Comparison of ENCODE assay signal across 11 cellular contexts in the genomic region with DNA sequence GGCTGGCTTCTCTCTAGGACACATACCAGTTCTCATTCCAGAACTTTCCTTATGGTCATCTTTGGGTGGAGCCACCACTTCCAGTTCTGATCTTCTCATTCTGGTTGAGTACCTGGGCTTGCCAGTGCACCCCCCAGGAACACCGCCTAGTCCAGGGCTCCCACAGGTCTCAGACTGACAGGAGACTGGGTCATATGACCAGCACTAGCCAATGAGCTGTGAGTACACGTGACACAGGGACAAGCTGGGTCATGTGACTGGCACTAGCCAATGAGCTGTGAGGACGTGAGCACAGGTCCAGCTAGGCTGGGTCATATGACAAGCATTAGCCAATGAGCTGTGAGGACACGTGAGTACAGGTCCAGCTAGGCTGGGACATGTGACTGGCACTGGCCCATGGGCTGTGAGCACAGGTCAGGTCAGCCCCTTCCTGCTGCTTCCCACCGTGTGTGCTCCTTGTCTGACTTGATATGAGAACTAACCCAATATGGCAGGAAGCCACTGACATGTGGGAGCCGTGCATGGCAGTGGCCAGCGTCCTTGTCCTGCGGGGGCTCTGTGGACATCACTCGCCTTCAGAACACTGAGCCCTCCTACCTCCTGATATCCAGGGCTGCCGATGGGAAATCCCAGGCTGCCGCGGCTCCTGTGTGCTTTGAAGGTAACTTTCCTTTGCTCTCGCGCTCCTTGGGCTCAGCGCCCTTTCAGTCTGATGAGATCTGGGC. TPM values are rescaled to one million over a fixed set of nuclear protein-coding genes. Genes with fewer than 3 reads are reported as not detected.
A peak's percentile ranks its signal among the peaks of the same experiment; 100 is the strongest.
DNase-seq lines count a peak whose midpoint lies in the region; ATAC-seq, FAIRE-seq and TF ChIP-seq lines count a peak whose summit lies in the region.
"Had no signal": no experiment of that assay in that cellular context is flagged by ENCODE, and none has a peak within 500 bp of the region (broad histone marks: within the 10 kb centered on the region; RNA-seq: fewer than 3 reads in every experiment).

No MANE protein-coding gene starts in this region.

- no peaks in the 10 kb centered on the region for H3K9me3 Mint-ChIP-seq in activated CD8-positive, alpha-beta memory T cell treated with anti-CD3 and anti-CD28 coated beads, Interleukin-2, amount 10 ng/mL, durations not matched to agents 7 days and 5 days (ENCODE audit: low read depth)
- H3K9me3 Mint-ChIP-seq in effector memory CD8-positive, alpha-beta T cell = no peaks in the 10 kb centered on the region

- no peak overlapping the region for H3K4me3 Mint-ChIP-seq in activated CD8-positive, alpha-beta memory T cell treated with anti-CD3 and anti-CD28 coated beads, Interleukin-2, amount 10 ng/mL, durations not matched to agents 7 days and 5 days
- no peak overlapping the region for H3K4me3 Mint-ChIP-seq in effector memory CD8-positive, alpha-beta T cell

- FAIRE-seq in K562 (lab: Jason Lieb, UNC) = peak; percentile 98
- FAIRE-seq: endothelial cell of umbilical vein had no signal

- TF ChIP-seq POLR2A in K562 (conservative IDR thresholded peaks at IDR 0.05) = peak; percentile 60; the same call in 1 of the 2 replicates
- TF ChIP-seq POLR2A in spleen (IDR thresholded peaks at IDR 0.05) = no peak

- H3K4me3 ChIP-seq in K562 = peak overlapping the region; percentile 35
- no peak overlapping the region for H3K4me3 ChIP-seq in spleen
- H3K4me3 ChIP-seq: upper lobe of left lung had no signal

- in situ Hi-C loops in K562 (cut with MboI) = loop anchor here (5.0 kb wide), 2 partner anchors 225 to 275 kb away; no protein-coding TSS in a partner anchor

- no peak for TF ChIP-seq CTCF in K562 (IDR thresholded peaks at IDR 0.05 in 2 of 3, conservative IDR thresholded peaks at IDR 0.05 in 1 of 3; ENCODE audit: insufficient read depth in 2 of 3, low read depth in 1 of 3, low read length in 3 of 3)
- TF ChIP-seq CTCF in spleen (IDR thresholded peaks at IDR 0.05 in 8 of 11, conservative IDR thresholded peaks at IDR 0.05 in 3 of 11) = no peak

- CTCF ChIA-PET in activated CD8-positive, alpha-beta memory T cell treated with anti-CD3 and anti-CD28 coated beads, Interleukin-2, amount 10 ng/mL, durations not matched to agents 7 days and 5 days (lab: Charles Lee) = interaction anchor here (0.8 kb wide), 1 partner anchor 227 kb away, joined by 3 read pairs; no protein-coding TSS in a partner anchor
- CTCF ChIA-PET in K562 (lab: Yijun Ruan, JAX; ENCODE audit: low intra/inter-chr PET ratio) = no interaction called here

- H3K9ac ChIP-seq in K562 (ENCODE audit: insufficient read depth in 1 of 2, low read depth in 2 of 2, low read length in 2 of 2) = peak overlapping the region; percentile 13 to 18; a peak in 3 of 4 replicates

- H3K36me3 ChIP-seq in K562 (ENCODE audit: control insufficient read depth, insufficient read depth, low read length) = no peaks in the 10 kb centered on the region
- H3K36me3 ChIP-seq in spleen = no peaks in the 10 kb centered on the region
- H3K36me3 ChIP-seq: upper lobe of left lung had no signal

- peak overlapping the region; percentile 71 for H3K4me2 ChIP-seq in K562 (ENCODE audit: insufficient read depth, low read length)

- peak; percentile 45 for ATAC-seq in activated CD8-positive, alpha-beta memory T cell treated with anti-CD3 and anti-CD28 coated beads, Interleukin-2, amount 10 ng/mL, durations not matched to agents 7 days and 5 days
- peak; percentile 98 for ATAC-seq in K562
- no peak for ATAC-seq in HG02588 (IDR thresholded peaks at IDR 0.05; ENCODE audit: unreplicated experiment)
- no peak for ATAC-seq in effector memory CD8-positive, alpha-beta T cell (replicated peaks)

- H4K20me1 ChIP-seq in K562 (replicated peaks; ENCODE audit: control insufficient read depth, insufficient read depth, low read length) = no peaks in the 10 kb centered on the region

- H3K27ac Mint-ChIP-seq in activated CD8-positive, alpha-beta memory T cell treated with anti-CD3 and anti-CD28 coated beads, Interleukin-2, amount 10 ng/mL, durations not matched to agents 7 days and 5 days = no peak overlapping the region
- peak overlapping the region in 1 of 2 donors; percentile 47 for H3K27ac Mint-ChIP-seq in effector memory CD8-positive, alpha-beta T cell

- no peak for DNase-seq in activated CD8-positive, alpha-beta memory T cell treated with anti-CD3 and anti-CD28 coated beads, Interleukin-2, amount 10 ng/mL, durations not matched to agents 7 days and 5 days
- DNase-seq in activated CD8-positive, alpha-beta memory T cell treated with anti-CD3 and anti-CD28 coated beads for 24 hours = no peak
- DNase-seq in NCI-H2227 (lab: John Stamatoyannopoulos, UW; ENCODE audit: unreplicated experiment) (peak; percentile 99), K562 (ENCODE audit: extremely low read depth in 1 of 4, low spot score in 3 of 4) (peak; percentile 89 to 96 (median 92)), spleen (peak; percentile 56), hepatic stellate cell (ENCODE audit: low spot score) (no peak)
- DNase-seq in effector memory CD8-positive, alpha-beta T cell = no peak
- DNase-seq: upper lobe of left lung had no signal

- peak overlapping the region; percentile 67 for H2AFZ ChIP-seq in K562 (ENCODE audit: low read depth, low read length)

- WGBS in K562 (ENCODE audit: insufficient coverage, low coverage, missing lambda C conversion rate) = 5% methylated on average over 15 of the region's 15 CpGs
- 77 to 93% (median 81%) methylated on average over 13 to 15 of the region's 15 CpGs for WGBS in spleen, 5 donors

- H3K9me3 ChIP-seq in K562 (replicated peaks; ENCODE audit: control insufficient read depth, insufficient read depth, low read depth, low read length) = no peaks in the 10 kb centered on the region
- H3K9me3 ChIP-seq in spleen = no peaks in the 10 kb centered on the region
- H3K9me3 ChIP-seq: upper lobe of left lung had no signal

- no peak for TF ChIP-seq EP300 in K562 (IDR thresholded peaks at IDR 0.05; ENCODE audit: low read length)

- H3K36me3 Mint-ChIP-seq in activated CD8-positive, alpha-beta memory T cell treated with anti-CD3 and anti-CD28 coated beads, Interleukin-2, amount 10 ng/mL, durations not matched to agents 7 days and 5 days = no peaks in the 10 kb centered on the region
- no peaks in the 10 kb centered on the region for H3K36me3 Mint-ChIP-seq in effector memory CD8-positive, alpha-beta T cell (ENCODE audit: insufficient read depth)

- no TSS peak for BruUV-seq in K562 (replicated peaks; lab: Mats Ljungman, UMichigan)

- POLR2A ChIA-PET in K562 (lab: Yijun Ruan, JAX) = interaction anchor here (0.6 to 1.5 kb wide), 8 partner anchors 9 to 377 kb away, joined by 3 to 5 read pairs (median 3); no protein-coding TSS in a partner anchor

- TF ChIP-seq RAD21 in K562 (CRISPR knock-in tag; conservative IDR thresholded peaks at IDR 0.05 in 1 of 2, IDR thresholded peaks at IDR 0.05 in 1 of 2) = no peak

- no peaks in the 10 kb centered on the region for H3K79me2 ChIP-seq in K562 (ENCODE audit: control insufficient read depth, insufficient read depth, low read length)

- no peaks in the 10 kb centered on the region for H3K27me3 Mint-ChIP-seq in activated CD8-positive, alpha-beta memory T cell treated with anti-CD3 and anti-CD28 coated beads, Interleukin-2, amount 10 ng/mL, durations not matched to agents 7 days and 5 days
- peaks cover 0 to 12% of the 10 kb centered on the region in 2 donors for H3K27me3 Mint-ChIP-seq in effector memory CD8-positive, alpha-beta T cell

- H3K27me3 ChIP-seq in K562 (ENCODE audit: control insufficient read depth in 2 of 2, insufficient read depth in 2 of 2, low read length in 2 of 2) = peaks cover 0 to 23% of the 10 kb centered on the region in 2 experiments; a peak in 1 of 5 replicates
- peaks cover 0 to 26% (median 0%) of the 10 kb centered on the region in 7 donors for H3K27me3 ChIP-seq in spleen (replicated peaks in 1 of 7)

- H3K4me1 Mint-ChIP-seq in activated CD8-positive, alpha-beta memory T cell treated with anti-CD3 and anti-CD28 coated beads, Interleukin-2, amount 10 ng/mL, durations not matched to agents 7 days and 5 days = no peaks in the 10 kb centered on the region
- peaks cover 0 to 3% of the 10 kb centered on the region in 2 donors for H3K4me1 Mint-ChIP-seq in effector memory CD8-positive, alpha-beta T cell (ENCODE audit: low read depth in 2 of 2)

- intact Hi-C loops in K562 (cut with micrococcal nuclease) = loop anchor here (10.0 kb wide), 1 partner anchor 407 kb away; the partner anchor contains the start of gene ITGB2
- intact Hi-C loops in spleen (cut with DNase I; ENCODE audit: low total_unique reads) = no loop called here

- peak overlapping the region; percentile 19; the same call in 2 of the 3 replicates for H3K27ac ChIP-seq in K562 (ENCODE audit: extremely low read depth, low read depth, low read length)
- no peak overlapping the region for H3K27ac ChIP-seq in spleen
- H3K27ac ChIP-seq: upper lobe of left lung, VCaP had no signal

- H3K4me1 ChIP-seq in K562 (replicated peaks in 1 of 2; ENCODE audit: control insufficient read depth in 2 of 2, insufficient read depth in 2 of 2, low read length in 2 of 2) = peaks cover 0 to 36% of the 10 kb centered on the region in 2 experiments; a peak in 3 of 5 replicates
- no peaks in the 10 kb centered on the region for H3K4me1 ChIP-seq in spleen
- H3K4me1 ChIP-seq: upper lobe of left lung had no signal

- H3K9me1 ChIP-seq in K562 (ENCODE audit: control insufficient read depth, insufficient read depth, low read length) = no peaks in the 10 kb centered on the region

RNA-seq across cellular contexts. Expression of gene KRTAP10-1, which starts 22.7 kb away (rescaled TPM):
- not detected for total RNA-seq in activated CD8-positive, alpha-beta memory T cell treated with anti-CD3 and anti-CD28 coated beads, Interleukin-2, amount 10 ng/mL, durations not matched to agents 7 days and 5 days
- not detected in 2 replicates for total RNA-seq in K562 (2011; cell fraction: chromatin; rRNA removed; ENCODE audit: low replicate concordance)
- total RNA-seq in K562 (2011; cell fraction: nucleolus; rRNA removed) = not detected in 2 replicates
- not detected in 2 replicates for total RNA-seq in K562 (2011; cell fraction: nucleoplasm; rRNA removed)
- total RNA-seq in K562 (2014; rRNA removed) (not detected in 2 replicates), K562 (2014; rRNA removed; fragmentation: Illumina TruSeq; extraction: Trizol) (not detected in 2 replicates), K562 (2015; rRNA removed; fragmentation: Illumina TruSeq; extraction: Trizol) (not detected in 2 replicates), K562 (2021) (not detected in 2 replicates), spleen (not detected)
- polyA plus RNA-seq in K562 (2011; rRNA removed) (not detected in 2 replicates), K562 (2014; fragmentation: Illumina TruSeq; extraction: Trizol) (not detected in 2 replicates), K562 (2014; fragmentation: Nextera tagmentation; extraction: Ambion mirVana) (not detected), K562 (2014; rRNA removed) (not detected in 2 replicates), spleen (not detected)
- not detected in 2 replicates for polyA plus RNA-seq in K562 (2011; cell fraction: cytosol; rRNA removed)
- polyA plus RNA-seq in K562 (2011; cell fraction: nucleus; rRNA removed) = not detected in 2 replicates
- not detected in 2 replicates for polyA plus RNA-seq in K562 (2012)
- not detected in 2 replicates for polyA minus RNA-seq in K562 (2011; rRNA and poly(A)+ RNA removed)
- not detected in 2 replicates for polyA minus RNA-seq in K562 (2011; cell fraction: cytosol; rRNA and poly(A)+ RNA removed)
- not detected in 2 replicates for polyA minus RNA-seq in K562 (2011; cell fraction: nucleus; rRNA and poly(A)+ RNA removed)
- total RNA-seq: endothelial cell of umbilical vein, upper lobe of left lung had no signal
- polyA plus RNA-seq: endothelial cell of umbilical vein had no signal

RNA-seq across cellular contexts. Expression of gene KRTAP10-2, which starts 34.0 kb away (rescaled TPM):
- not detected for total RNA-seq in activated CD8-positive, alpha-beta memory T cell treated with anti-CD3 and anti-CD28 coated beads, Interleukin-2, amount 10 ng/mL, durations not matched to agents 7 days and 5 days
- not detected in 2 replicates for total RNA-seq in K562 (2011; cell fraction: chromatin; rRNA removed; ENCODE audit: low replicate concordance)
- not detected in 2 replicates for total RNA-seq in K562 (2011; cell fraction: nucleolus; rRNA removed)
- total RNA-seq in K562 (2011; cell fraction: nucleoplasm; rRNA removed) = not detected in 2 replicates
- total RNA-seq in K562 (2014; rRNA removed) (not detected in 2 replicates), K562 (2014; rRNA removed; fragmentation: Illumina TruSeq; extraction: Trizol) (not detected in 2 replicates), K562 (2015; rRNA removed; fragmentation: Illumina TruSeq; extraction: Trizol) (not detected in 2 replicates), K562 (2021) (not detected in 2 replicates), spleen (not detected)
- polyA plus RNA-seq in K562 (2011; rRNA removed) (not detected in 2 replicates), K562 (2014; fragmentation: Illumina TruSeq; extraction: Trizol) (not detected in 2 replicates), K562 (2014; fragmentation: Nextera tagmentation; extraction: Ambion mirVana) (not detected), K562 (2014; rRNA removed) (not detected in 2 replicates), spleen (not detected)
- polyA plus RNA-seq in K562 (2011; cell fraction: cytosol; rRNA removed) = not detected in 2 replicates
- not detected in 2 replicates for polyA plus RNA-seq in K562 (2011; cell fraction: nucleus; rRNA removed)
- polyA plus RNA-seq in K562 (2012) = not detected in 2 replicates
- polyA minus RNA-seq in K562 (2011; rRNA and poly(A)+ RNA removed) = not detected in 2 replicates
- not detected in 2 replicates for polyA minus RNA-seq in K562 (2011; cell fraction: cytosol; rRNA and poly(A)+ RNA removed)
- polyA minus RNA-seq in K562 (2011; cell fraction: nucleus; rRNA and poly(A)+ RNA removed) = not detected in 2 replicates
- total RNA-seq: endothelial cell of umbilical vein, upper lobe of left lung had no signal
- polyA plus RNA-seq: endothelial cell of umbilical vein had no signal

RNA-seq across cellular contexts. Expression of gene KRTAP10-3, which starts 41.3 kb away (rescaled TPM):
- not detected for total RNA-seq in activated CD8-positive, alpha-beta memory T cell treated with anti-CD3 and anti-CD28 coated beads, Interleukin-2, amount 10 ng/mL, durations not matched to agents 7 days and 5 days
- total RNA-seq in K562 (2011; cell fraction: chromatin; rRNA removed; ENCODE audit: low replicate concordance) = not detected in 2 replicates
- total RNA-seq in K562 (2011; cell fraction: nucleolus; rRNA removed) = not detected in 2 replicates
- not detected in 2 replicates for total RNA-seq in K562 (2011; cell fraction: nucleoplasm; rRNA removed)
- total RNA-seq in K562 (2014; rRNA removed) (not detected in 2 replicates), K562 (2014; rRNA removed; fragmentation: Illumina TruSeq; extraction: Trizol) (not detected in 2 replicates), K562 (2015; rRNA removed; fragmentation: Illumina TruSeq; extraction: Trizol) (not detected in 2 replicates), K562 (2021) (not detected in 2 replicates), spleen (not detected)
- polyA plus RNA-seq in K562 (2011; rRNA removed) (not detected in 2 replicates), K562 (2014; fragmentation: Illumina TruSeq; extraction: Trizol) (not detected in 2 replicates), K562 (2014; fragmentation: Nextera tagmentation; extraction: Ambion mirVana) (not detected), K562 (2014; rRNA removed) (not detected in 2 replicates), spleen (not detected)
- polyA plus RNA-seq in K562 (2011; cell fraction: cytosol; rRNA removed) = not detected in 2 replicates
- polyA plus RNA-seq in K562 (2011; cell fraction: nucleus; rRNA removed) = not detected in 2 replicates
- not detected in 2 replicates for polyA plus RNA-seq in K562 (2012)
- not detected in 2 replicates for polyA minus RNA-seq in K562 (2011; rRNA and poly(A)+ RNA removed)
- not detected in 2 replicates for polyA minus RNA-seq in K562 (2011; cell fraction: cytosol; rRNA and poly(A)+ RNA removed)
- polyA minus RNA-seq in K562 (2011; cell fraction: nucleus; rRNA and poly(A)+ RNA removed) = not detected in 2 replicates
- total RNA-seq: endothelial cell of umbilical vein, upper lobe of left lung had no signal
- polyA plus RNA-seq: endothelial cell of umbilical vein had no signal

RNA-seq across cellular contexts. Expression of gene KRTAP10-4, which starts 56.2 kb away (rescaled TPM):
- not detected for total RNA-seq in activated CD8-positive, alpha-beta memory T cell treated with anti-CD3 and anti-CD28 coated beads, Interleukin-2, amount 10 ng/mL, durations not matched to agents 7 days and 5 days
- total RNA-seq in K562 (2011; cell fraction: chromatin; rRNA removed; ENCODE audit: low replicate concordance) = not detected in 2 replicates
- not detected in 2 replicates for total RNA-seq in K562 (2011; cell fraction: nucleolus; rRNA removed)
- not detected in 2 replicates for total RNA-seq in K562 (2011; cell fraction: nucleoplasm; rRNA removed)
- total RNA-seq in K562 (2014; rRNA removed) (not detected in 2 replicates), K562 (2014; rRNA removed; fragmentation: Illumina TruSeq; extraction: Trizol) (not detected in 2 replicates), K562 (2015; rRNA removed; fragmentation: Illumina TruSeq; extraction: Trizol) (not detected in 2 replicates), K562 (2021) (not detected in 2 replicates), spleen (not detected)
- polyA plus RNA-seq in K562 (2011; rRNA removed) (not detected in 2 replicates), K562 (2014; fragmentation: Illumina TruSeq; extraction: Trizol) (not detected in 2 replicates), K562 (2014; fragmentation: Nextera tagmentation; extraction: Ambion mirVana) (not detected), K562 (2014; rRNA removed) (not detected in 2 replicates), spleen (not detected)
- polyA plus RNA-seq in K562 (2011; cell fraction: cytosol; rRNA removed) = not detected in 2 replicates
- polyA plus RNA-seq in K562 (2011; cell fraction: nucleus; rRNA removed) = not detected in 2 replicates
- polyA plus RNA-seq in K562 (2012) = not detected in 2 replicates
- polyA minus RNA-seq in K562 (2011; rRNA and poly(A)+ RNA removed) = not detected in 2 replicates
- polyA minus RNA-seq in K562 (2011; cell fraction: cytosol; rRNA and poly(A)+ RNA removed) = not detected in 2 replicates
- not detected in 2 replicates for polyA minus RNA-seq in K562 (2011; cell fraction: nucleus; rRNA and poly(A)+ RNA removed)
- total RNA-seq: endothelial cell of umbilical vein, upper lobe of left lung had no signal
- polyA plus RNA-seq: endothelial cell of umbilical vein had no signal

Comparison
In these comparisons a context has a peak if more than half of its experiments do, and no peak if none do; other contexts are left out.
1. ATAC-seq: peak in activated CD8-positive, alpha-beta memory T cell treated with anti-CD3 and anti-CD28 coated beads, Interleukin-2, amount 10 ng/mL, durations not matched to agents 7 days and 5 days (single experiment) and K562 (single experiment); none in HG02588 (single experiment) and effector memory CD8-positive, alpha-beta T cell (single experiment).
2. DNase-seq: peak in NCI-H2227 (single experiment), K562 (4 of 4) and spleen (single experiment); none in activated CD8-positive, alpha-beta memory T cell treated with anti-CD3 and anti-CD28 coated beads, Interleukin-2, amount 10 ng/mL, durations not matched to agents 7 days and 5 days (single experiment), activated CD8-positive, alpha-beta memory T cell treated with anti-CD3 and anti-CD28 coated beads for 24 hours (single experiment), hepatic stellate cell (single experiment) and effector memory CD8-positive, alpha-beta T cell (0 of 3).